ENCODE assay signal across 9 cellular contexts in genomic region chr3:177345973-177346503, GRCh38.
DNase-seq lines count a peak whose midpoint lies in the region; ATAC-seq, FAIRE-seq and TF ChIP-seq lines count a peak whose summit lies in the region.
"Had no signal": no experiment of that assay in that cellular context is flagged by ENCODE, and none has a peak within 500 bp of the region (broad histone marks: within the 10 kb centered on the region; RNA-seq: fewer than 3 reads in every experiment).

No MANE protein-coding gene starts in this region.

- no peaks in the 10 kb centered on the region for H3K27me3 Mint-ChIP-seq in progenitor cell of endocrine pancreas

- H3K9me3 Mint-ChIP-seq in progenitor cell of endocrine pancreas (ENCODE audit: low read depth): no peaks in the 10 kb centered on the region

- H3K9me3 ChIP-seq in K562 (replicated peaks; ENCODE audit: control insufficient read depth, insufficient read depth, low read depth, low read length): no peaks in the 10 kb centered on the region

- H3K36me3 ChIP-seq in K562 (ENCODE audit: control insufficient read depth, insufficient read depth, low read length): no peaks in the 10 kb centered on the region

- TF ChIP-seq CTCF in K562 (IDR thresholded peaks at IDR 0.05 in 2 of 3, conservative IDR thresholded peaks at IDR 0.05 in 1 of 3; ENCODE audit: insufficient read depth in 2 of 3, low read depth in 1 of 3, low read length in 3 of 3) (no peak), progenitor cell of endocrine pancreas (IDR thresholded peaks at IDR 0.05; ENCODE audit: unreplicated experiment) (no peak)

- TF ChIP-seq EP300 in K562 (IDR thresholded peaks at IDR 0.05; ENCODE audit: low read length): no peak

- BruUV-seq in K562 (replicated peaks; lab: Mats Ljungman, UMichigan): TSS peak; percentile 73

- peak overlapping the region in 1 of 2 experiments; percentile 68; a peak in 2 of 4 replicates for H3K9ac ChIP-seq in K562 (ENCODE audit: insufficient read depth in 1 of 2, low read depth in 2 of 2, low read length in 2 of 2)

- H3K4me1 Mint-ChIP-seq in progenitor cell of endocrine pancreas (ENCODE audit: low read depth): peaks cover 29% of the 10 kb centered on the region

- intact Hi-C loops in K562 (cut with micrococcal nuclease): loop anchor here (1.0 to 2.0 kb wide), 2 partner anchors 11 to 61 kb away; no protein-coding TSS in a partner anchor

- H3K4me3 Mint-ChIP-seq in progenitor cell of endocrine pancreas (ENCODE audit: low read depth): no peak overlapping the region

- H3K27ac ChIP-seq in K562 (ENCODE audit: extremely low read depth, low read depth, low read length): peak overlapping the region; percentile 96

- H2AFZ ChIP-seq in K562 (ENCODE audit: low read depth, low read length): peak overlapping the region; percentile 58

- H3K79me2 ChIP-seq in K562 (ENCODE audit: control insufficient read depth, insufficient read depth, low read length): no peaks in the 10 kb centered on the region

- TF ChIP-seq RAD21 in K562 (CRISPR knock-in tag; conservative IDR thresholded peaks at IDR 0.05 in 1 of 2, IDR thresholded peaks at IDR 0.05 in 1 of 2): no peak

- no peaks in the 10 kb centered on the region for H3K27me3 ChIP-seq in K562 (ENCODE audit: control insufficient read depth in 2 of 2, insufficient read depth in 2 of 2, low read length in 2 of 2)

- CTCF ChIA-PET in K562 (lab: Yijun Ruan, JAX; ENCODE audit: low intra/inter-chr PET ratio): no interaction called here

- no peaks in the 10 kb centered on the region for H3K36me3 Mint-ChIP-seq in progenitor cell of endocrine pancreas (ENCODE audit: insufficient read depth)

- H3K4me1 ChIP-seq in K562 (replicated peaks in 1 of 2; ENCODE audit: control insufficient read depth in 2 of 2, insufficient read depth in 2 of 2, low read length in 2 of 2): peaks cover 6 to 50% of the 10 kb centered on the region in 2 experiments; a peak in 4 of 5 replicates

- H3K4me2 ChIP-seq in K562 (ENCODE audit: insufficient read depth, low read length): peak overlapping the region; percentile 64

- in situ Hi-C loops in K562 (cut with MboI): no loop called here

- no peak for TF ChIP-seq POLR2A in K562 (conservative IDR thresholded peaks at IDR 0.05)

- ATAC-seq in GM18870 (IDR thresholded peaks at IDR 0.05; ENCODE audit: unreplicated experiment): peak; percentile 16
- peak; percentile 10 for ATAC-seq in HG03135 (IDR thresholded peaks at IDR 0.05; ENCODE audit: unreplicated experiment)
- no peak; the same call in 1 of the 3 replicates for ATAC-seq in K562
- ATAC-seq in esophagus mucosa: no peak

- H4K20me1 ChIP-seq in K562 (replicated peaks; ENCODE audit: control insufficient read depth, insufficient read depth, low read length): no peaks in the 10 kb centered on the region

- FAIRE-seq in K562 (lab: Jason Lieb, UNC): no peak
- FAIRE-seq: TTC549 had no signal

- no peak overlapping the region for H3K4me3 ChIP-seq in K562

- DNase-seq in K562 (ENCODE audit: extremely low read depth in 1 of 4, low spot score in 3 of 4) (no peak), progenitor cell of endocrine pancreas (ENCODE audit: low spot score, unreplicated experiment) (no peak), kidney glomerular epithelial cell (lab: John Stamatoyannopoulos, UW) (no peak), NCI-H2029 (lab: John Stamatoyannopoulos, UW) (no peak), GM19240 (ENCODE audit: insufficient read length, low spot score) (no peak)

- POLR2A ChIA-PET in K562 (lab: Yijun Ruan, JAX): interaction anchor here (0.8 to 2.2 kb wide), 3 partner anchors 11 to 148 kb away, joined by 3 to 17 read pairs (median 13); no protein-coding TSS in a partner anchor

- H3K9me1 ChIP-seq in K562 (ENCODE audit: control insufficient read depth, insufficient read depth, low read length): no peaks in the 10 kb centered on the region

- H3K27ac Mint-ChIP-seq in progenitor cell of endocrine pancreas: peak overlapping the region; percentile 82

TF ChIP-seq in K562, 482 proteins besides CTCF, POLR2A, EP300 and RAD21 (continues in another document):
- TF ChIP-seq MAFG (tag; conservative IDR thresholded peaks at IDR 0.05) (0 out of 2 replicates have a peak, but pooled peaks have one; percentile 3), FOXK2 (conservative IDR thresholded peaks at IDR 0.05 in 1 of 2, IDR thresholded peaks at IDR 0.05 in 1 of 2; ENCODE audit: low read depth in 2 of 2) (no peak), NCOA1 (IDR thresholded peaks at IDR 0.05; ENCODE audit: low read depth) (0 out of 2 replicates have a peak, but pooled peaks have one; percentile 1), DMBX1 (CRISPR knock-in tag; IDR thresholded peaks at IDR 0.05; ENCODE audit: borderline replicate concordance) (0 out of 2 replicates have a peak, but pooled peaks have one; percentile 5), SP1 (CRISPR knock-in tag; IDR thresholded peaks at IDR 0.05) (0 out of 2 replicates have a peak, but pooled peaks have one; percentile 3), DDX20 (tag; IDR thresholded peaks at IDR 0.05; ENCODE audit: low read depth) (peak; percentile 13; the same call in 1 of the 2 replicates), ZFP1 (CRISPR knock-in tag; IDR thresholded peaks at IDR 0.05) (no peak), ELF4 (CRISPR knock-in tag; IDR thresholded peaks at IDR 0.05) (0 out of 2 replicates have a peak, but pooled peaks have one; percentile 1), ERF (CRISPR knock-in tag; IDR thresholded peaks at IDR 0.05) (0 out of 2 replicates have a peak, but pooled peaks have one; percentile 3), TAF9B (IDR thresholded peaks at IDR 0.05; ENCODE audit: partially characterized antibody) (peak; percentile 1), LCOR (CRISPR knock-in tag; IDR thresholded peaks at IDR 0.05) (0 out of 2 replicates have a peak, but pooled peaks have one; percentile 0), GABPA (tag; conservative IDR thresholded peaks at IDR 0.05; ENCODE audit: low read depth) (peak; percentile 29; the same call in 1 of the 2 replicates), FOSL1 (tag; conservative IDR thresholded peaks at IDR 0.05) (peak; percentile 90), CCNT2 (IDR thresholded peaks at IDR 0.05; ENCODE audit: borderline replicate concordance, extremely low read depth, insufficient read length, low read depth, low read length) (no peak), DPF2 (IDR thresholded peaks at IDR 0.05) (0 out of 2 replicates have a peak, but pooled peaks have one; percentile 14), BACH1 (tag; IDR thresholded peaks at IDR 0.05) (peak; percentile 36; the same call in 1 of the 2 replicates), PTTG1 (tag; IDR thresholded peaks at IDR 0.05; ENCODE audit: low read depth) (peak; percentile 10; the same call in 1 of the 2 replicates), SMARCE1 (IDR thresholded peaks at IDR 0.05) (0 out of 2 replicates have a peak, but pooled peaks have one; percentile 37), MCM5 (IDR thresholded peaks at IDR 0.05; ENCODE audit: low read depth) (no peak)
- TF ChIP-seq, protein P1, sequence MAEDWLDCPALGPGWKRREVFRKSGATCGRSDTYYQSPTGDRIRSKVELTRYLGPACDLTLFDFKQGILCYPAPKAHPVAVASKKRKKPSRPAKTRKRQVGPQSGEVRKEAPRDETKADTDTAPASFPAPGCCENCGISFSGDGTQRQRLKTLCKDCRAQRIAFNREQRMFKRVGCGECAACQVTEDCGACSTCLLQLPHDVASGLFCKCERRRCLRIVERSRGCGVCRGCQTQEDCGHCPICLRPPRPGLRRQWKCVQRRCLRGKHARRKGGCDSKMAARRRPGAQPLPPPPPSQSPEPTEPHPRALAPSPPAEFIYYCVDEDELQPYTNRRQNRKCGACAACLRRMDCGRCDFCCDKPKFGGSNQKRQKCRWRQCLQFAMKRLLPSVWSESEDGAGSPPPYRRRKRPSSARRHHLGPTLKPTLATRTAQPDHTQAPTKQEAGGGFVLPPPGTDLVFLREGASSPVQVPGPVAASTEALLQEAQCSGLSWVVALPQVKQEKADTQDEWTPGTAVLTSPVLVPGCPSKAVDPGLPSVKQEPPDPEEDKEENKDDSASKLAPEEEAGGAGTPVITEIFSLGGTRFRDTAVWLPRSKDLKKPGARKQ (CRISPR knock-in tag; IDR thresholded peaks at IDR 0.05): 0 out of 2 replicates have a peak, but pooled peaks have one; percentile 16
- TF ChIP-seq, protein P2, sequence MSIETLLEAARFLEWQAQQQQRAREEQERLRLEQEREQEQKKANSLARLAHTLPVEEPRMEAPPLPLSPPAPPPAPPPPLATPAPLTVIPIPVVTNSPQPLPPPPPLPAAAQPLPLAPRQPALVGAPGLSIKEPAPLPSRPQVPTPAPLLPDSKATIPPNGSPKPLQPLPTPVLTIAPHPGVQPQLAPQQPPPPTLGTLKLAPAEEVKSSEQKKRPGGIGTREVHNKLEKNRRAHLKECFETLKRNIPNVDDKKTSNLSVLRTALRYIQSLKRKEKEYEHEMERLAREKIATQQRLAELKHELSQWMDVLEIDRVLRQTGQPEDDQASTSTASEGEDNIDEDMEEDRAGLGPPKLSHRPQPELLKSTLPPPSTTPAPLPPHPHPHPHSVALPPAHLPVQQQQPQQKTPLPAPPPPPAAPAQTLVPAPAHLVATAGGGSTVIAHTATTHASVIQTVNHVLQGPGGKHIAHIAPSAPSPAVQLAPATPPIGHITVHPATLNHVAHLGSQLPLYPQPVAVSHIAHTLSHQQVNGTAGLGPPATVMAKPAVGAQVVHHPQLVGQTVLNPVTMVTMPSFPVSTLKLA (conservative IDR thresholded peaks at IDR 0.05): 0 out of 4 replicates have a peak, but pooled peaks of 1 of the 2 experiments have one; percentile 6
- TF ChIP-seq, protein P3, sequence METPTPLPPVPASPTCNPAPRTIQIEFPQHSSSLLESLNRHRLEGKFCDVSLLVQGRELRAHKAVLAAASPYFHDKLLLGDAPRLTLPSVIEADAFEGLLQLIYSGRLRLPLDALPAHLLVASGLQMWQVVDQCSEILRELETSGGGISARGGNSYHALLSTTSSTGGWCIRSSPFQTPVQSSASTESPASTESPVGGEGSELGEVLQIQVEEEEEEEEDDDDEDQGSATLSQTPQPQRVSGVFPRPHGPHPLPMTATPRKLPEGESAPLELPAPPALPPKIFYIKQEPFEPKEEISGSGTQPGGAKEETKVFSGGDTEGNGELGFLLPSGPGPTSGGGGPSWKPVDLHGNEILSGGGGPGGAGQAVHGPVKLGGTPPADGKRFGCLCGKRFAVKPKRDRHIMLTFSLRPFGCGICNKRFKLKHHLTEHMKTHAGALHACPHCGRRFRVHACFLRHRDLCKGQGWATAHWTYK (CRISPR knock-in tag; IDR thresholded peaks at IDR 0.05): 0 out of 2 replicates have a peak, but pooled peaks have one; percentile 3

Comparison
In these comparisons a context has a peak if more than half of its experiments do, and no peak if none do; other contexts are left out.
1. ATAC-seq: peak in GM18870 (single experiment) and HG03135 (single experiment); none in K562 (single experiment) and esophagus mucosa (single experiment).